ENCODE assay signal across 31 cellular contexts in the genomic region with DNA sequence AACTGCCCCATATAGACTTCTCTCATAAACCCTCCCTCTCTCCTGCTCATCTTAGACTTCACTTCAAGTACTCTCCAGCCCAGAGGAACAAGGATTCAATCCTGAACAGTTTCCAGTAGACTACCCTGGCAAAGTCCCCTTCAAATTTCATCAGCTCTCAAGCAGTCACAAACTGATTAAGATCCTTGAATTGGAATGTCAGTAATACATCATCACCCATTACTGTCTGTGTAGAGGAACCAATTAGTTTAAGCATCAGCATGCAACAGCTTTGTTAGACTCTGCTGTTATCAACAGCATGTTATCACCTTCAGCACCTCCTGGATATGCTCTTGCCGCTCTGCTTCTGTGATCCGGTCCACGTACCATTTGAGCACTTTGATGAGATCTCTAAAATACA.
"Had no signal": no experiment of that assay in that cellular context is flagged by ENCODE, and none has a peak within 500 bp of the region (broad histone marks: within the 10 kb centered on the region; RNA-seq: fewer than 3 reads in every experiment).

No MANE protein-coding gene starts in this region.

- H3K9me3 ChIP-seq: ascending aorta, body of pancreas, Peyer's patch, SJSA1 had no signal

- DNase-seq: activated B cell treated with CpG ODN at 0.5 μM for 24 hours; activated CD4-positive, alpha-beta T cell treated with anti-CD3 and anti-CD28 coated beads for 1 hour; activated CD4-positive, alpha-beta T cell treated with anti-CD3 and anti-CD28 coated beads, Interleukin-2, amount 10 ng/mL, durations not matched to agents 24 days and 14 days; activated CD4-positive, alpha-beta T cell treated with anti-CD3 and anti-CD28 coated beads, Interleukin-2, amount 50 U/mL, for 48 hours; activated CD8-positive, alpha-beta memory T cell treated with anti-CD3 and anti-CD28 coated beads, Interleukin-2, amount 10 ng/mL, durations not matched to agents 7 days and 5 days; activated effector memory CD4-positive, alpha-beta T cell treated with Interleukin-2 at 50 U/mL for 16 hours; activated naive CD4-positive, alpha-beta T cell; activated naive CD8-positive, alpha-beta T cell treated with anti-CD3 and anti-CD28 coated beads, Interleukin-2, amount 50 U/mL, for 24 hours; activated T-cell treated with anti-CD3 and anti-CD28 coated beads, Interleukin-2, amount 50 U/mL, for 24 hours; amniotic stem cell; body of pancreas; central memory CD4-positive, alpha-beta T cell; MM.1S; NCI-H1105; NCI-H1436; NCI-H1694 treated with DMSO at 0.1 percent for 48 hours; NCI-H2081; NCI-H2171; NCI-H2227 treated with DMSO at 0.1 percent for 48 hours; NCI-H446 treated with DMSO at 0.1 percent for 48 hours; NCI-H526; NCI-H774; Peyer's patch; SHP77; T-helper 17 cell; T-helper 9 cell had no signal

- H3K27me3 ChIP-seq: ascending aorta, body of pancreas, Peyer's patch, SJSA1 had no signal

- H3K27ac ChIP-seq: ascending aorta, body of pancreas, Peyer's patch, RWPE1, SJSA1 had no signal

- H3K36me3 ChIP-seq: ascending aorta, Peyer's patch, SJSA1 had no signal

- H3K4me3 ChIP-seq: ascending aorta, body of pancreas, Peyer's patch, SJSA1 had no signal

- FAIRE-seq: bronchial epithelial cell had no signal

- H3K4me1 ChIP-seq: Peyer's patch, SJSA1 had no signal

- ATAC-seq: activated CD8-positive, alpha-beta memory T cell treated with anti-CD3 and anti-CD28 coated beads, Interleukin-2, amount 10 ng/mL, durations not matched to agents 7 days and 5 days; activated naive CD4-positive, alpha-beta T cell treated with anti-CD3 and anti-CD28 coated beads, Interleukin-2, amount 50 U/mL, for 72 hours; activated naive CD8-positive, alpha-beta T cell treated with anti-CD3 and anti-CD28 coated beads, Interleukin-2, amount 50 U/mL, for 24 hours; body of pancreas; T-helper 17 cell had no signal
